In the genomic region with DNA sequence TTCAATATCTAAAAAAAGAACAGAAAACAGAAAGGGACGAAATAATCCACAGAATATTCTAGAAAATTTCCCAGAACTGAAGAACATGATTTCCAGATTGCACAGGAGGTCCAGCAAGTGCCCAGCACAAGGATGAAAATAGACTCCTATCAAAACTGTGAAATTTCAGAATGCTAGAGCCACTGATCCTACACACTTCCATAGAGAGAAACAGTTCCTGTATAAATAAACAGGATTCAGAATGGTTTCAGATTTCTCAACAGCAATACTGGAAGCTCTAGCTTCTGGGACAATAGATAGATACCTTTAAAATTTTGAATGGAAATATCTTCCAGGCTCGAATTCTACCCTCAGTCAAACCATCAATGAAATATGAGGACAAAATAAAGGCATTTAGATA, we compare ENCODE assay signal across 1 cellular context.
TF ChIP-seq lines count a peak whose summit lies in the region.

No MANE protein-coding gene starts in this region.

TF ChIP-seq in HepG2, 621 proteins besides CTCF, POLR2A, EP300 and RAD21 (continued from another document):
- TF ChIP-seq, protein P1, sequence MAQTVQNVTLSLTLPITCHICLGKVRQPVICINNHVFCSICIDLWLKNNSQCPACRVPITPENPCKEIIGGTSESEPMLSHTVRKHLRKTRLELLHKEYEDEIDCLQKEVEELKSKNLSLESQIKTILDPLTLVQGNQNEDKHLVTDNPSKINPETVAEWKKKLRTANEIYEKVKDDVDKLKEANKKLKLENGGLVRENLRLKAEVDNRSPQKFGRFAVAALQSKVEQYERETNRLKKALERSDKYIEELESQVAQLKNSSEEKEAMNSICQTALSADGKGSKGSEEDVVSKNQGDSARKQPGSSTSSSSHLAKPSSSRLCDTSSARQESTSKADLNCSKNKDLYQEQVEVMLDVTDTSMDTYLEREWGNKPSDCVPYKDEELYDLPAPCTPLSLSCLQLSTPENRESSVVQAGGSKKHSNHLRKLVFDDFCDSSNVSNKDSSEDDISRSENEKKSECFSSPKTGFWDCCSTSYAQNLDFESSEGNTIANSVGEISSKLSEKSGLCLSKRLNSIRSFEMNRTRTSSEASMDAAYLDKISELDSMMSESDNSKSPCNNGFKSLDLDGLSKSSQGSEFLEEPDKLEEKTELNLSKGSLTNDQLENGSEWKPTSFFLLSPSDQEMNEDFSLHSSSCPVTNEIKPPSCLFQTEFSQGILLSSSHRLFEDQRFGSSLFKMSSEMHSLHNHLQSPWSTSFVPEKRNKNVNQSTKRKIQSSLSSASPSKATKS (CRISPR knock-in tag; IDR thresholded peaks at IDR 0.05) = no peak
- no peak for TF ChIP-seq EEA1 (CRISPR knock-in tag; IDR thresholded peaks at IDR 0.05; ENCODE audit: borderline replicate concordance)
- TF ChIP-seq, protein P2, sequence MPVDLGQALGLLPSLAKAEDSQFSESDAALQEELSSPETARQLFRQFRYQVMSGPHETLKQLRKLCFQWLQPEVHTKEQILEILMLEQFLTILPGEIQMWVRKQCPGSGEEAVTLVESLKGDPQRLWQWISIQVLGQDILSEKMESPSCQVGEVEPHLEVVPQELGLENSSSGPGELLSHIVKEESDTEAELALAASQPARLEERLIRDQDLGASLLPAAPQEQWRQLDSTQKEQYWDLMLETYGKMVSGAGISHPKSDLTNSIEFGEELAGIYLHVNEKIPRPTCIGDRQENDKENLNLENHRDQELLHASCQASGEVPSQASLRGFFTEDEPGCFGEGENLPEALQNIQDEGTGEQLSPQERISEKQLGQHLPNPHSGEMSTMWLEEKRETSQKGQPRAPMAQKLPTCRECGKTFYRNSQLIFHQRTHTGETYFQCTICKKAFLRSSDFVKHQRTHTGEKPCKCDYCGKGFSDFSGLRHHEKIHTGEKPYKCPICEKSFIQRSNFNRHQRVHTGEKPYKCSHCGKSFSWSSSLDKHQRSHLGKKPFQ (CRISPR knock-in tag; IDR thresholded peaks at IDR 0.05; ENCODE audit: insufficient replicate concordance) = no peak
- no peak for TF ChIP-seq NFE2L2 (IDR thresholded peaks at IDR 0.05; ENCODE audit: low read length)
- no peak for TF ChIP-seq ZNF792 (CRISPR knock-in tag; IDR thresholded peaks at IDR 0.05)
- TF ChIP-seq, protein P3, sequence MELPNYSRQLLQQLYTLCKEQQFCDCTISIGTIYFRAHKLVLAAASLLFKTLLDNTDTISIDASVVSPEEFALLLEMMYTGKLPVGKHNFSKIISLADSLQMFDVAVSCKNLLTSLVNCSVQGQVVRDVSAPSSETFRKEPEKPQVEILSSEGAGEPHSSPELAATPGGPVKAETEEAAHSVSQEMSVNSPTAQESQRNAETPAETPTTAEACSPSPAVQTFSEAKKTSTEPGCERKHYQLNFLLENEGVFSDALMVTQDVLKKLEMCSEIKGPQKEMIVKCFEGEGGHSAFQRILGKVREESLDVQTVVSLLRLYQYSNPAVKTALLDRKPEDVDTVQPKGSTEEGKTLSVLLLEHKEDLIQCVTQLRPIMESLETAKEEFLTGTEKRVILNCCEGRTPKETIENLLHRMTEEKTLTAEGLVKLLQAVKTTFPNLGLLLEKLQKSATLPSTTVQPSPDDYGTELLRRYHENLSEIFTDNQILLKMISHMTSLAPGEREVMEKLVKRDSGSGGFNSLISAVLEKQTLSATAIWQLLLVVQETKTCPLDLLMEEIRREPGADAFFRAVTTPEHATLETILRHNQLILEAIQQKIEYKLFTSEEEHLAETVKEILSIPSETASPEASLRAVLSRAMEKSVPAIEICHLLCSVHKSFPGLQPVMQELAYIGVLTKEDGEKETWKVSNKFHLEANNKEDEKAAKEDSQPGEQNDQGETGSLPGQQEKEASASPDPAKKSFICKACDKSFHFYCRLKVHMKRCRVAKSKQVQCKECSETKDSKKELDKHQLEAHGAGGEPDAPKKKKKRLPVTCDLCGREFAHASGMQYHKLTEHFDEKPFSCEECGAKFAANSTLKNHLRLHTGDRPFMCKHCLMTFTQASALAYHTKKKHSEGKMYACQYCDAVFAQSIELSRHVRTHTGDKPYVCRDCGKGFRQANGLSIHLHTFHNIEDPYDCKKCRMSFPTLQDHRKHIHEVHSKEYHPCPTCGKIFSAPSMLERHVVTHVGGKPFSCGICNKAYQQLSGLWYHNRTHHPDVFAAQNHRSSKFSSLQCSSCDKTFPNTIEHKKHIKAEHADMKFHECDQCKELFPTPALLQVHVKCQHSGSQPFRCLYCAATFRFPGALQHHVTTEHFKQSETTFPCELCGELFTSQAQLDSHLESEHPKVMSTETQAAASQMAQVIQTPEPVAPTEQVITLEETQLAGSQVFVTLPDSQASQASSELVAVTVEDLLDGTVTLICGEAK (IDR thresholded peaks at IDR 0.05) = no peak
- TF ChIP-seq, protein P3 (CRISPR knock-in tag; IDR thresholded peaks at IDR 0.05) = no peak
- no peak for TF ChIP-seq ZNF446 (CRISPR knock-in tag; IDR thresholded peaks at IDR 0.05)
- no peak for TF ChIP-seq TOPORS (CRISPR knock-in tag; IDR thresholded peaks at IDR 0.05)
- TF ChIP-seq TEAD2 (CRISPR knock-in tag; IDR thresholded peaks at IDR 0.05) = no peak
- TF ChIP-seq, protein P4, sequence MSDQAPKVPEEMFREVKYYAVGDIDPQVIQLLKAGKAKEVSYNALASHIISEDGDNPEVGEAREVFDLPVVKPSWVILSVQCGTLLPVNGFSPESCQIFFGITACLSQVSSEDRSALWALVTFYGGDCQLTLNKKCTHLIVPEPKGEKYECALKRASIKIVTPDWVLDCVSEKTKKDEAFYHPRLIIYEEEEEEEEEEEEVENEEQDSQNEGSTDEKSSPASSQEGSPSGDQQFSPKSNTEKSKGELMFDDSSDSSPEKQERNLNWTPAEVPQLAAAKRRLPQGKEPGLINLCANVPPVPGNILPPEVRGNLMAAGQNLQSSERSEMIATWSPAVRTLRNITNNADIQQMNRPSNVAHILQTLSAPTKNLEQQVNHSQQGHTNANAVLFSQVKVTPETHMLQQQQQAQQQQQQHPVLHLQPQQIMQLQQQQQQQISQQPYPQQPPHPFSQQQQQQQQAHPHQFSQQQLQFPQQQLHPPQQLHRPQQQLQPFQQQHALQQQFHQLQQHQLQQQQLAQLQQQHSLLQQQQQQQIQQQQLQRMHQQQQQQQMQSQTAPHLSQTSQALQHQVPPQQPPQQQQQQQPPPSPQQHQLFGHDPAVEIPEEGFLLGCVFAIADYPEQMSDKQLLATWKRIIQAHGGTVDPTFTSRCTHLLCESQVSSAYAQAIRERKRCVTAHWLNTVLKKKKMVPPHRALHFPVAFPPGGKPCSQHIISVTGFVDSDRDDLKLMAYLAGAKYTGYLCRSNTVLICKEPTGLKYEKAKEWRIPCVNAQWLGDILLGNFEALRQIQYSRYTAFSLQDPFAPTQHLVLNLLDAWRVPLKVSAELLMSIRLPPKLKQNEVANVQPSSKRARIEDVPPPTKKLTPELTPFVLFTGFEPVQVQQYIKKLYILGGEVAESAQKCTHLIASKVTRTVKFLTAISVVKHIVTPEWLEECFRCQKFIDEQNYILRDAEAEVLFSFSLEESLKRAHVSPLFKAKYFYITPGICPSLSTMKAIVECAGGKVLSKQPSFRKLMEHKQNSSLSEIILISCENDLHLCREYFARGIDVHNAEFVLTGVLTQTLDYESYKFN (CRISPR knock-in tag; conservative IDR thresholded peaks at IDR 0.05) = no peak
- no peak for TF ChIP-seq ZNF510 (CRISPR knock-in tag; IDR thresholded peaks at IDR 0.05; ENCODE audit: low read depth)
- TF ChIP-seq, protein P5, sequence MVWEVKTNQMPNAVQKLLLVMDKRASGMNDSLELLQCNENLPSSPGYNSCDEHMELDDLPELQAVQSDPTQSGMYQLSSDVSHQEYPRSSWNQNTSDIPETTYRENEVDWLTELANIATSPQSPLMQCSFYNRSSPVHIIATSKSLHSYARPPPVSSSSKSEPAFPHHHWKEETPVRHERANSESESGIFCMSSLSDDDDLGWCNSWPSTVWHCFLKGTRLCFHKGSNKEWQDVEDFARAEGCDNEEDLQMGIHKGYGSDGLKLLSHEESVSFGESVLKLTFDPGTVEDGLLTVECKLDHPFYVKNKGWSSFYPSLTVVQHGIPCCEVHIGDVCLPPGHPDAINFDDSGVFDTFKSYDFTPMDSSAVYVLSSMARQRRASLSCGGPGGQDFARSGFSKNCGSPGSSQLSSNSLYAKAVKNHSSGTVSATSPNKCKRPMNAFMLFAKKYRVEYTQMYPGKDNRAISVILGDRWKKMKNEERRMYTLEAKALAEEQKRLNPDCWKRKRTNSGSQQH (CRISPR knock-in tag; IDR thresholded peaks at IDR 0.05; ENCODE audit: low read depth) = no peak
- TF ChIP-seq CBX2 (IDR thresholded peaks at IDR 0.05; ENCODE audit: low read depth, low read length) = no peak
- TF ChIP-seq CBX2 (CRISPR knock-in tag; IDR thresholded peaks at IDR 0.05; ENCODE audit: low read depth) = no peak
- TF ChIP-seq, protein P6, sequence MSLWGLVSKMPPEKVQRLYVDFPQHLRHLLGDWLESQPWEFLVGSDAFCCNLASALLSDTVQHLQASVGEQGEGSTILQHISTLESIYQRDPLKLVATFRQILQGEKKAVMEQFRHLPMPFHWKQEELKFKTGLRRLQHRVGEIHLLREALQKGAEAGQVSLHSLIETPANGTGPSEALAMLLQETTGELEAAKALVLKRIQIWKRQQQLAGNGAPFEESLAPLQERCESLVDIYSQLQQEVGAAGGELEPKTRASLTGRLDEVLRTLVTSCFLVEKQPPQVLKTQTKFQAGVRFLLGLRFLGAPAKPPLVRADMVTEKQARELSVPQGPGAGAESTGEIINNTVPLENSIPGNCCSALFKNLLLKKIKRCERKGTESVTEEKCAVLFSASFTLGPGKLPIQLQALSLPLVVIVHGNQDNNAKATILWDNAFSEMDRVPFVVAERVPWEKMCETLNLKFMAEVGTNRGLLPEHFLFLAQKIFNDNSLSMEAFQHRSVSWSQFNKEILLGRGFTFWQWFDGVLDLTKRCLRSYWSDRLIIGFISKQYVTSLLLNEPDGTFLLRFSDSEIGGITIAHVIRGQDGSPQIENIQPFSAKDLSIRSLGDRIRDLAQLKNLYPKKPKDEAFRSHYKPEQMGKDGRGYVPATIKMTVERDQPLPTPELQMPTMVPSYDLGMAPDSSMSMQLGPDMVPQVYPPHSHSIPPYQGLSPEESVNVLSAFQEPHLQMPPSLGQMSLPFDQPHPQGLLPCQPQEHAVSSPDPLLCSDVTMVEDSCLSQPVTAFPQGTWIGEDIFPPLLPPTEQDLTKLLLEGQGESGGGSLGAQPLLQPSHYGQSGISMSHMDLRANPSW (CRISPR knock-in tag; IDR thresholded peaks at IDR 0.05; ENCODE audit: borderline replicate concordance) = no peak
- no peak for TF ChIP-seq ZNF713 (CRISPR knock-in tag; IDR thresholded peaks at IDR 0.05)
- TF ChIP-seq BCL6 (CRISPR knock-in tag; IDR thresholded peaks at IDR 0.05) = no peak
- no peak for TF ChIP-seq REXO4 (CRISPR knock-in tag; IDR thresholded peaks at IDR 0.05; ENCODE audit: borderline replicate concordance)
